7 cellular contexts compared by ENCODE assay signal in genomic region chr17:36092715-36093114, GRCh38. TPM values are rescaled to one million over a fixed set of nuclear protein-coding genes. Genes with fewer than 3 reads are reported as not detected.
"Had no signal": no experiment of that assay in that cellular context is flagged by ENCODE, and none has a peak within 500 bp of the region (broad histone marks: within the 10 kb centered on the region; RNA-seq: fewer than 3 reads in every experiment).

No MANE protein-coding gene starts in this region.

RNA-seq across cellular contexts. Expression of gene CCL3, which starts 2.8 kb away (rescaled TPM):
- total RNA-seq: ascending aorta, cardiac muscle cell, LHCN-M2 had no signal
- polyA plus RNA-seq: cardiac muscle cell had no signal

RNA-seq across cellular contexts. Expression of gene CCL4, which starts 10.9 kb away (rescaled TPM):
- total RNA-seq: ascending aorta, cardiac muscle cell, LHCN-M2 had no signal
- polyA plus RNA-seq: cardiac muscle cell had no signal

RNA-seq across cellular contexts. Expression of gene CCL18, which starts 28.6 kb away (rescaled TPM):
- total RNA-seq: activated CD4-positive, alpha-beta T cell treated with anti-CD3 and anti-CD28 coated beads, Interleukin-2, amount 10 ng/mL, durations not matched to agents 7 days and 5 days; activated naive CD4-positive, alpha-beta T cell treated with anti-CD3 and anti-CD28 coated beads for 36 hours; activated T-helper 1 cell treated with anti-CD3 and anti-CD28 coated beads, Interleukin-12 subunit alpha, Interleukin-12 subunit beta, Interleukin-2, Interleukin-4 antibody, amounts not matched to agents 30 ng/mL and 10 ng/mL and 1 ng/mL, durations not matched to agents 14 hours and 24 hours and 36 hours; ascending aorta; cardiac muscle cell; LHCN-M2; T-helper 2 cell treated with Interferon-gamma antibody and Interleukin-4, amounts not matched to agents 100 ng/mL and 5 ng/mL, for 36 hours had no signal
- polyA plus RNA-seq: cardiac muscle cell had no signal
